ENCODE assay signal across 20 cellular contexts in the genomic region with DNA sequence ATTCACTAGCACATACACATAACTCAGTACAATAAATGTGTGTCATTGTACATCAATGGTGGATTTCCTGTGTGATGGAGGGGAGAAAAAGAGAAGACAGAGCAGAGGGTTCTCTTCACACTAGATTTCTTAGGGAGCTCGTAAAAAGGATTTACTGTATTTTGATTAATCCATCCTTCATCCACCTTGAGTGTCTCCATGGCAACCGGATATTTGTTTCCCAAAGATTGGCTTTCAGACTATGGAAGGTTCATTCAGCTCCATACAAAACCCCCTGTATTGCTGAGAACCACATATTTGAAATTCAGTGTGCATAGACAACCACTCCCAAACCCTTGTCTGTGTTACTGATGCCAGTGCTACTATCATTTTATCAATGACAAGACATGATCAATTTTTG.
"Had no signal": no experiment of that assay in that cellular context is flagged by ENCODE, and none has a peak within 500 bp of the region (broad histone marks: within the 10 kb centered on the region; RNA-seq: fewer than 3 reads in every experiment).

No MANE protein-coding gene starts in this region.

- H3K4me2 ChIP-seq: KMS-11 had no signal

- H3K9me3 Mint-ChIP-seq: activated naive CD8-positive, alpha-beta T cell treated with anti-CD3 and anti-CD28 coated beads, Interleukin-2, amount 10 ng/mL, durations not matched to agents 7 days and 5 days had no signal

- H3K4me1 Mint-ChIP-seq: activated naive CD8-positive, alpha-beta T cell treated with anti-CD3 and anti-CD28 coated beads, Interleukin-2, amount 10 ng/mL, durations not matched to agents 7 days and 5 days had no signal

- H3K27me3 ChIP-seq: adrenal gland, breast epithelium had no signal

- H3K27ac ChIP-seq: adrenal gland, breast epithelium, KMS-11 had no signal

- H3K27me3 Mint-ChIP-seq: activated naive CD8-positive, alpha-beta T cell treated with anti-CD3 and anti-CD28 coated beads, Interleukin-2, amount 10 ng/mL, durations not matched to agents 7 days and 5 days had no signal

- H3K36me3 ChIP-seq: adrenal gland, breast epithelium had no signal

- DNase-seq: activated CD4-positive, alpha-beta T cell treated with anti-CD3 and anti-CD28 coated beads for 48 hours; activated CD4-positive, alpha-beta T cell treated with anti-CD3 and anti-CD28 coated beads, Interleukin-2, amount 50 U/mL, for 4 hours; activated CD4-positive, CD25-positive, alpha-beta regulatory T cell treated with anti-CD3 and anti-CD28 coated beads, Interleukin-2, amount 50 U/mL, for 72 hours; activated CD8-positive, alpha-beta memory T cell treated with anti-CD3 and anti-CD28 coated beads, Interleukin-2, amount 50 U/mL, for 48 hours; activated CD8-positive, alpha-beta T cell treated with anti-CD3 and anti-CD28 coated beads, Interleukin-2, amount 10 ng/mL, durations not matched to agents 7 days and 5 days; activated naive CD4-positive, alpha-beta T cell treated with anti-CD3 and anti-CD28 coated beads, Interleukin-2, amount 50 U/mL, for 16 hours; activated naive CD8-positive, alpha-beta T cell treated with anti-CD3 and anti-CD28 coated beads, Interleukin-2, amount 10 ng/mL, durations not matched to agents 7 days and 5 days; activated T-cell treated with anti-CD3 and anti-CD28 coated beads, Interleukin-2, amount 50 U/mL, for 1 hour; adrenal gland; MV-4-11; NCI-H1417 treated with DMSO at 0.1 percent for 48 hours; NCI-H1694; NCI-H2171; NCI-H2227 treated with DMSO at 0.1 percent for 48 hours; SIG-M5; T-helper 17 cell; T-helper 9 cell had no signal

- H3K4me3 ChIP-seq: adrenal gland, breast epithelium had no signal

- H3K27ac Mint-ChIP-seq: activated CD8-positive, alpha-beta T cell treated with anti-CD3 and anti-CD28 coated beads, Interleukin-2, amount 10 ng/mL, durations not matched to agents 7 days and 5 days; activated naive CD8-positive, alpha-beta T cell treated with anti-CD3 and anti-CD28 coated beads, Interleukin-2, amount 10 ng/mL, durations not matched to agents 7 days and 5 days; T-helper 17 cell; WTC11 had no signal

- H3K9me3 ChIP-seq: adrenal gland had no signal

- H3K4me1 ChIP-seq: adrenal gland, breast epithelium had no signal

- H3K36me3 Mint-ChIP-seq: activated naive CD8-positive, alpha-beta T cell treated with anti-CD3 and anti-CD28 coated beads, Interleukin-2, amount 10 ng/mL, durations not matched to agents 7 days and 5 days had no signal

- H3K4me3 Mint-ChIP-seq: activated CD8-positive, alpha-beta T cell treated with anti-CD3 and anti-CD28 coated beads, Interleukin-2, amount 10 ng/mL, durations not matched to agents 7 days and 5 days; activated naive CD8-positive, alpha-beta T cell treated with anti-CD3 and anti-CD28 coated beads, Interleukin-2, amount 10 ng/mL, durations not matched to agents 7 days and 5 days; T-helper 17 cell; WTC11 had no signal

- H3K9ac ChIP-seq: KMS-11 had no signal

- ATAC-seq: activated CD8-positive, alpha-beta T cell treated with anti-CD3 and anti-CD28 coated beads, Interleukin-2, amount 10 ng/mL, durations not matched to agents 7 days and 5 days; T-helper 17 cell; WTC11 had no signal
